ENCODE assay signal across 8 cellular contexts in genomic region chr11:95715777-95716241, GRCh38.
A peak's percentile ranks its signal among the peaks of the same experiment; 100 is the strongest.
DNase-seq lines count a peak whose midpoint lies in the region; ATAC-seq, FAIRE-seq and TF ChIP-seq lines count a peak whose summit lies in the region.

No MANE protein-coding gene starts in this region.

- H3K9me3 Mint-ChIP-seq in Calu3 (ENCODE audit: low read depth, unreplicated experiment) = no peaks in the 10 kb centered on the region
- H3K9me3 Mint-ChIP-seq in activated naive CD8-positive, alpha-beta T cell treated with anti-CD3 and anti-CD28 coated beads, Interleukin-2, amount 50 U/mL, for 24 hours = no peaks in the 10 kb centered on the region
- no peaks in the 10 kb centered on the region for H3K9me3 Mint-ChIP-seq in progenitor cell of endocrine pancreas (ENCODE audit: low read depth)

- H3K4me3 Mint-ChIP-seq in Calu3 (ENCODE audit: low read depth, unreplicated experiment) = no peak overlapping the region
- H3K4me3 Mint-ChIP-seq in activated naive CD8-positive, alpha-beta T cell treated with anti-CD3 and anti-CD28 coated beads, Interleukin-2, amount 50 U/mL, for 24 hours = peak overlapping the region; percentile 10
- H3K4me3 Mint-ChIP-seq in progenitor cell of endocrine pancreas (ENCODE audit: low read depth) = no peak overlapping the region

- TF ChIP-seq CTCF in Calu3 (IDR thresholded peaks at IDR 0.05; ENCODE audit: unreplicated experiment) (no peak), progenitor cell of endocrine pancreas (IDR thresholded peaks at IDR 0.05; ENCODE audit: unreplicated experiment) (no peak)

- DNase-seq in Calu3 (peak; percentile 51), KBM-7 (peak; percentile 48), progenitor cell of endocrine pancreas (ENCODE audit: low spot score, unreplicated experiment) (no peak), frontal cortex (ENCODE audit: low spot score in 2 of 2) (no peak), NCI-H1105 treated with DMSO at 0.1 percent for 48 hours (lab: John Stamatoyannopoulos, UW) (no peak), HK-2 (ENCODE audit: unreplicated experiment) (no peak)
- peak; percentile 53 for DNase-seq in activated naive CD8-positive, alpha-beta T cell treated with anti-CD3 and anti-CD28 coated beads, Interleukin-2, amount 50 U/mL, for 24 hours

- no peaks in the 10 kb centered on the region for H3K27me3 Mint-ChIP-seq in Calu3 (ENCODE audit: unreplicated experiment)
- H3K27me3 Mint-ChIP-seq in activated naive CD8-positive, alpha-beta T cell treated with anti-CD3 and anti-CD28 coated beads, Interleukin-2, amount 50 U/mL, for 24 hours = peaks cover 4% of the 10 kb centered on the region
- no peaks in the 10 kb centered on the region for H3K27me3 Mint-ChIP-seq in progenitor cell of endocrine pancreas

- H3K4me1 Mint-ChIP-seq in Calu3 (ENCODE audit: low read depth, unreplicated experiment) (peaks cover 37% of the 10 kb centered on the region), progenitor cell of endocrine pancreas (ENCODE audit: low read depth) (peaks cover 15% of the 10 kb centered on the region)
- H3K4me1 Mint-ChIP-seq in activated naive CD8-positive, alpha-beta T cell treated with anti-CD3 and anti-CD28 coated beads, Interleukin-2, amount 50 U/mL, for 24 hours = peaks cover 58% of the 10 kb centered on the region

- FAIRE-seq in frontal cortex (lab: Jason Lieb, UNC) = no peak

- BruUV-seq in Calu3 (replicated peaks; lab: Mats Ljungman, UMichigan) = no TSS peak

- in situ Hi-C loops in KBM-7 (cut with MboI; ENCODE audit: low pct_unique_long_range_greater_than_20kb, low sequenced_read_pairs) = no loop called here

- H3K36me3 Mint-ChIP-seq in Calu3 (ENCODE audit: insufficient read depth, unreplicated experiment) = no peaks in the 10 kb centered on the region
- no peaks in the 10 kb centered on the region for H3K36me3 Mint-ChIP-seq in activated naive CD8-positive, alpha-beta T cell treated with anti-CD3 and anti-CD28 coated beads, Interleukin-2, amount 50 U/mL, for 24 hours (ENCODE audit: low read depth)
- H3K36me3 Mint-ChIP-seq in progenitor cell of endocrine pancreas (ENCODE audit: insufficient read depth) = no peaks in the 10 kb centered on the region

- CTCF ChIA-PET in Calu3 (lab: Charles Lee) = interaction anchor here (1.1 to 2.7 kb wide), 5 partner anchors 10 to 564 kb away, joined by 3 to 18 read pairs (median 5); no protein-coding TSS in a partner anchor

- peak; percentile 79 for ATAC-seq in GM21528 (IDR thresholded peaks at IDR 0.05; ENCODE audit: low FRiP score, unreplicated experiment)
- peak; percentile 84 for ATAC-seq in activated naive CD8-positive, alpha-beta T cell treated with anti-CD3 and anti-CD28 coated beads, Interleukin-2, amount 50 U/mL, for 24 hours

- peak overlapping the region; percentile 75 for H3K27ac Mint-ChIP-seq in Calu3 (ENCODE audit: unreplicated experiment)
- peak overlapping the region; percentile 59 for H3K27ac Mint-ChIP-seq in activated naive CD8-positive, alpha-beta T cell treated with anti-CD3 and anti-CD28 coated beads, Interleukin-2, amount 50 U/mL, for 24 hours
- H3K27ac Mint-ChIP-seq in progenitor cell of endocrine pancreas = peak overlapping the region; percentile 20

- intact Hi-C loops in Calu3 (cut with micrococcal nuclease; ENCODE audit: unreplicated experiment) = loop anchor here (2.0 kb wide), 3 partner anchors 49 to 711 kb away; partner anchors contain the start of gene FAM76B

Comparison
In these comparisons a context has a peak if more than half of its experiments do, and no peak if none do; other contexts are left out.
1. DNase-seq: peak in Calu3 (single experiment), KBM-7 (single experiment) and activated naive CD8-positive, alpha-beta T cell treated with anti-CD3 and anti-CD28 coated beads, Interleukin-2, amount 50 U/mL, for 24 hours (single experiment); none in progenitor cell of endocrine pancreas (single experiment), frontal cortex (0 of 2), NCI-H1105 treated with DMSO at 0.1 percent for 48 hours (single experiment) and HK-2 (single experiment).
2. H3K27ac Mint-ChIP-seq: peak in every context shown above with its lines; median percentile 75 in Calu3; 59 in activated naive CD8-positive, alpha-beta T cell treated with anti-CD3 and anti-CD28 coated beads, Interleukin-2, amount 50 U/mL, for 24 hours; 20 in progenitor cell of endocrine pancreas.